8 cellular contexts compared by ENCODE assay signal in the genomic region with DNA sequence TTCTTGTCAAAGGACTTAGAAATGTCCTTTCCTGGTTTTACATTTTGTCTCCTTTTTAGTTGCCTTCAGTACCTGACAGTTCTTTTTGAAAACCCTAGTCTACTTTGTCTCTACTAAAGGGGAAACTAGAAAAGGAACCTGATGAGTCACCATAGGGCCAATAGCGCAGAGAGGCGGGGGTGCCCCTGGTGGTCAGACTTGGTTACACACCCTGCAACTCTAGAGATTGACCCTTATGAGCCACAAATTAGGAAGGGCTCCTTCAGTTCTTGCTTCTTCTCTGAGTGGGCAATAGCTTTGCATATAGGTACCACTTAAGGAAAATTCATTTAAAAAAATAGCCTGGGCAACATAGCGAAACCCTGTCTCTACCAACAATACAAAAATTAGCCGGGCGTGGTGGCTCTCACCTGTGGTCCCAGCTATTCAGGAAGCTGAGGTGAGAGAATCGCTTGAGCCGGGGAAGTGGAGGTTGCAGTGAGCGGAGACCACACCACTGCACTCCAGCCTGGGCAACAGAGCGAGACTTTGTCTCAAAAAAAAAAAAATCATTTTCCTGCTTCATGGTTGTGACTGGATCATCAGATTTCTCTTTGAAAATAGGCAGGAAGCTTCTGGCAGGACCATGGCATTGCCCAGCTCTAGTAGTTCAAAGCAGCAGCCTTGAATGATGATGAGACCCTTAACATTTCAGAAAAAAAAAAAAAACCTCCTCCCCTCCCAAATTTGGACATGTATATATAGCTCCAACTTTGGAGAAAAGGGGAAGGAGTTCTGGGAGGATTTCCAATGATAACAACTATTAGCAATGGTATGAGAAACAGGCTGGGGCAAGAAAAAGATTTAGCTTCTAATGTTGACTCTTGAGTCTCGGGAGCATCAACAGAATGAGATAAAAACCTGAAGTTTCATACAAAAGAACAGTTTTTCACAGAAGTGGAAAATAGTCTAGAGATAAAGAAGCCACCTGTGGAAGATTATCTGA. TPM values are rescaled to one million over a fixed set of nuclear protein-coding genes. Genes with fewer than 3 reads are reported as not detected.
DNase-seq lines count a peak whose midpoint lies in the region; ATAC-seq, FAIRE-seq and TF ChIP-seq lines count a peak whose summit lies in the region.

No MANE protein-coding gene starts in this region.

- H3K36me3 Mint-ChIP-seq in astrocyte (ENCODE audit: low read depth, unreplicated experiment), result peaks cover 48% of the 10 kb centered on the region

- no peaks in the 10 kb centered on the region for H4K20me1 ChIP-seq in astrocyte (ENCODE audit: insufficient read depth, low read length)

- no peak overlapping the region for H3K4me3 Mint-ChIP-seq in astrocyte (ENCODE audit: unreplicated experiment)

- H3K4me1 Mint-ChIP-seq in astrocyte (ENCODE audit: low read depth, unreplicated experiment), result peaks cover 35% of the 10 kb centered on the region

- no peaks in the 10 kb centered on the region for H3K27me3 ChIP-seq in astrocyte (ENCODE audit: insufficient read depth, low read length)

- peaks cover 5% of the 10 kb centered on the region for H3K9me3 Mint-ChIP-seq in astrocyte (ENCODE audit: unreplicated experiment)

- peaks cover 48% of the 10 kb centered on the region for H3K36me3 ChIP-seq in astrocyte (ENCODE audit: insufficient read depth, low read length)

- H3K4me3 ChIP-seq in astrocyte (ENCODE audit: insufficient read depth, low read depth, low read length), result no peak overlapping the region

- peak overlapping the region; percentile 23 for H3K4me2 ChIP-seq in astrocyte (ENCODE audit: low read length)

- no peak for FAIRE-seq in astrocyte (lab: Jason Lieb, UNC)

- H3K79me2 ChIP-seq in astrocyte (ENCODE audit: insufficient read depth, low read length), result peaks cover 36% of the 10 kb centered on the region

- no peak overlapping the region for H2AFZ ChIP-seq in astrocyte (ENCODE audit: low read depth, low read length)

- no peaks in the 10 kb centered on the region for H3K27me3 Mint-ChIP-seq in astrocyte (ENCODE audit: low read depth, unreplicated experiment)

- no peaks in the 10 kb centered on the region for H3K9me3 ChIP-seq in astrocyte (ENCODE audit: insufficient read depth, low read depth, low read length)

- ATAC-seq in GM21825 (IDR thresholded peaks at IDR 0.05; ENCODE audit: unreplicated experiment), result peak; percentile 97

- H3K27ac ChIP-seq in astrocyte (ENCODE audit: low read depth, low read length), result peak overlapping the region; percentile 49

- DNase-seq in KG1 (lab: John Stamatoyannopoulos, UW) (peak; percentile 65), T1000 (lab: John Stamatoyannopoulos, UW) (peak; percentile 9), astrocyte (ENCODE audit: low read depth) (peak; percentile 82), iPS-NIHi7 (ENCODE audit: extremely low spot score) (peak; percentile 86), foreskin melanocyte (no peak)
- peak; percentile 87 for DNase-seq in stimulated activated CD4-positive, alpha-beta T cell treated with anti-CD3 and anti-CD28 coated beads, Interleukin-15, amount 100 ng/mL, for 24 hours

- no peak overlapping the region for H3K9ac ChIP-seq in astrocyte (ENCODE audit: low read length)

- TF ChIP-seq CTCF in GM12801 (IDR thresholded peaks at IDR 0.05; ENCODE audit: extremely low read depth, insufficient read length) (peak; percentile 87), astrocyte (IDR thresholded peaks at IDR 0.05; ENCODE audit: insufficient read depth, low read depth, low read length) (peak; percentile 76)

- no peak overlapping the region for H3K27ac Mint-ChIP-seq in astrocyte (ENCODE audit: unreplicated experiment)

- H3K4me1 ChIP-seq in astrocyte (ENCODE audit: insufficient read depth, low read length), result peaks cover 27% of the 10 kb centered on the region

RNA-seq across cellular contexts. Expression of a gene that starts 45.2 kb away (rescaled TPM):
- 14.3 and 19.0 TPM in 2 replicates for total RNA-seq in astrocyte
